26 cellular contexts compared by ENCODE assay signal in genomic region chr7:123440202-123440601, GRCh38.
"Had no signal": no experiment of that assay in that cellular context is flagged by ENCODE, and none has a peak within 500 bp of the region (broad histone marks: within the 10 kb centered on the region; RNA-seq: fewer than 3 reads in every experiment).

No MANE protein-coding gene starts in this region.

- H3K27me3 ChIP-seq: adrenal gland, hepatocyte, neutrophil, ovary, tibial nerve had no signal

- H3K4me3 Mint-ChIP-seq: activated CD8-positive, alpha-beta T cell treated with anti-CD3 and anti-CD28 coated beads, Interleukin-2, amount 10 ng/mL, durations not matched to agents 7 days and 5 days; activated T-helper 1 cell treated with anti-CD3 and anti-CD28 coated beads, Interleukin-12 subunit alpha, Interleukin-12 subunit beta, Interleukin-2, Interleukin-4 antibody, amounts not matched to agents 30 ng/mL and 10 ng/mL and 1 ng/mL, durations not matched to agents 14 hours and 24 hours and 36 hours; mesothelial cell of epicardium; natural killer cell; stimulated activated effector memory CD8-positive, alpha-beta T cell treated with anti-CD3 and anti-CD28 coated beads, Interleukin-12 subunit alpha, Interleukin-12 subunit beta, amount 100 ng/mL, for 72 hours; stimulated activated naive CD8-positive, alpha-beta T cell treated with anti-CD3 and anti-CD28 coated beads, Interleukin-15, amount 100 ng/mL, for 72 hours had no signal

- H3K4me1 Mint-ChIP-seq: mesothelial cell of epicardium; natural killer cell; stimulated activated effector memory CD8-positive, alpha-beta T cell treated with anti-CD3 and anti-CD28 coated beads, Interleukin-12 subunit alpha, Interleukin-12 subunit beta, amount 100 ng/mL, for 72 hours; stimulated activated naive CD8-positive, alpha-beta T cell treated with anti-CD3 and anti-CD28 coated beads, Interleukin-15, amount 100 ng/mL, for 72 hours had no signal

- DNase-seq: activated CD4-positive, alpha-beta T cell treated with anti-CD3 and anti-CD28 coated beads, Interleukin-2, amount 50 U/mL, for 1 hour; activated CD4-positive, CD25-positive, alpha-beta regulatory T cell treated with anti-CD3 and anti-CD28 coated beads, Interleukin-2, amount 50 U/mL, for 72 hours; activated CD8-positive, alpha-beta T cell treated with anti-CD3 and anti-CD28 coated beads, Interleukin-2, amount 10 ng/mL, durations not matched to agents 7 days and 5 days; activated gamma-delta T cell treated with Interleukin-2 at 50 U/mL for 16 hours; adrenal gland; central memory CD4-positive, alpha-beta T cell; dermis blood vessel endothelial cell; effector memory CD4-positive, alpha-beta T cell; glutamatergic neuron; left ventricle myocardium inferior; natural killer cell; ovary; right cardiac atrium; stimulated activated CD4-positive, alpha-beta T cell treated with anti-CD3 and anti-CD28 coated beads, Interleukin-2, amount 100 ng/mL, for 24 hours; stimulated activated naive CD8-positive, alpha-beta T cell treated with anti-CD3 and anti-CD28 coated beads, Interleukin-15, amount 100 ng/mL, for 72 hours had no signal

- H3K9me3 ChIP-seq: adrenal gland, left ventricle myocardium inferior, neutrophil, ovary, prostate gland had no signal

- H3K36me3 Mint-ChIP-seq: activated naive CD4-positive, alpha-beta T cell treated with anti-CD3 and anti-CD28 coated beads, Interleukin-2, amount 50 U/mL, for 72 hours; mesothelial cell of epicardium; stimulated activated effector memory CD8-positive, alpha-beta T cell treated with anti-CD3 and anti-CD28 coated beads, Interleukin-12 subunit alpha, Interleukin-12 subunit beta, amount 100 ng/mL, for 72 hours had no signal

- H3K27ac Mint-ChIP-seq: activated CD8-positive, alpha-beta T cell treated with anti-CD3 and anti-CD28 coated beads, Interleukin-2, amount 10 ng/mL, durations not matched to agents 7 days and 5 days; activated naive CD4-positive, alpha-beta T cell treated with anti-CD3 and anti-CD28 coated beads, Interleukin-2, amount 50 U/mL, for 72 hours; activated T-helper 1 cell treated with anti-CD3 and anti-CD28 coated beads, Interleukin-12 subunit alpha, Interleukin-12 subunit beta, Interleukin-2, Interleukin-4 antibody, amounts not matched to agents 30 ng/mL and 10 ng/mL and 1 ng/mL, durations not matched to agents 14 hours and 24 hours and 36 hours; mesothelial cell of epicardium; natural killer cell; stimulated activated effector memory CD8-positive, alpha-beta T cell treated with anti-CD3 and anti-CD28 coated beads, Interleukin-12 subunit alpha, Interleukin-12 subunit beta, amount 100 ng/mL, for 72 hours; stimulated activated naive CD8-positive, alpha-beta T cell treated with anti-CD3 and anti-CD28 coated beads, Interleukin-15, amount 100 ng/mL, for 72 hours had no signal

- H3K9me3 Mint-ChIP-seq: activated T-helper 1 cell treated with anti-CD3 and anti-CD28 coated beads, Interleukin-12 subunit alpha, Interleukin-12 subunit beta, Interleukin-2, Interleukin-4 antibody, amounts not matched to agents 30 ng/mL and 10 ng/mL and 1 ng/mL, durations not matched to agents 14 hours and 24 hours and 36 hours had no signal

- H3K27ac ChIP-seq: adrenal gland, hepatocyte, left ventricle myocardium inferior, neutrophil, ovary, prostate gland, skin epidermis, tibial nerve, VCaP had no signal

- H3K36me3 ChIP-seq: adrenal gland, left ventricle myocardium inferior, neutrophil, ovary, prostate gland, tibial nerve had no signal

- ATAC-seq: activated CD8-positive, alpha-beta T cell treated with anti-CD3 and anti-CD28 coated beads, Interleukin-2, amount 10 ng/mL, durations not matched to agents 7 days and 5 days; activated naive CD4-positive, alpha-beta T cell treated with anti-CD3 and anti-CD28 coated beads, Interleukin-2, amount 50 U/mL, for 72 hours; esophagus mucosa; natural killer cell; right cardiac atrium; stimulated activated effector memory CD8-positive, alpha-beta T cell treated with anti-CD3 and anti-CD28 coated beads, Interleukin-12 subunit alpha, Interleukin-12 subunit beta, amount 100 ng/mL, for 72 hours; stimulated activated naive CD8-positive, alpha-beta T cell treated with anti-CD3 and anti-CD28 coated beads, Interleukin-15, amount 100 ng/mL, for 72 hours had no signal

- H3K27me3 Mint-ChIP-seq: stimulated activated naive CD8-positive, alpha-beta T cell treated with anti-CD3 and anti-CD28 coated beads, Interleukin-15, amount 100 ng/mL, for 72 hours had no signal

- H3K4me3 ChIP-seq: adrenal gland, hepatocyte, left ventricle myocardium inferior, ovary, prostate gland, skin epidermis, tibial nerve had no signal

- H3K4me1 ChIP-seq: adrenal gland, left ventricle myocardium inferior, prostate gland, tibial nerve had no signal
